25 cellular contexts compared by ENCODE assay signal in the genomic region with DNA sequence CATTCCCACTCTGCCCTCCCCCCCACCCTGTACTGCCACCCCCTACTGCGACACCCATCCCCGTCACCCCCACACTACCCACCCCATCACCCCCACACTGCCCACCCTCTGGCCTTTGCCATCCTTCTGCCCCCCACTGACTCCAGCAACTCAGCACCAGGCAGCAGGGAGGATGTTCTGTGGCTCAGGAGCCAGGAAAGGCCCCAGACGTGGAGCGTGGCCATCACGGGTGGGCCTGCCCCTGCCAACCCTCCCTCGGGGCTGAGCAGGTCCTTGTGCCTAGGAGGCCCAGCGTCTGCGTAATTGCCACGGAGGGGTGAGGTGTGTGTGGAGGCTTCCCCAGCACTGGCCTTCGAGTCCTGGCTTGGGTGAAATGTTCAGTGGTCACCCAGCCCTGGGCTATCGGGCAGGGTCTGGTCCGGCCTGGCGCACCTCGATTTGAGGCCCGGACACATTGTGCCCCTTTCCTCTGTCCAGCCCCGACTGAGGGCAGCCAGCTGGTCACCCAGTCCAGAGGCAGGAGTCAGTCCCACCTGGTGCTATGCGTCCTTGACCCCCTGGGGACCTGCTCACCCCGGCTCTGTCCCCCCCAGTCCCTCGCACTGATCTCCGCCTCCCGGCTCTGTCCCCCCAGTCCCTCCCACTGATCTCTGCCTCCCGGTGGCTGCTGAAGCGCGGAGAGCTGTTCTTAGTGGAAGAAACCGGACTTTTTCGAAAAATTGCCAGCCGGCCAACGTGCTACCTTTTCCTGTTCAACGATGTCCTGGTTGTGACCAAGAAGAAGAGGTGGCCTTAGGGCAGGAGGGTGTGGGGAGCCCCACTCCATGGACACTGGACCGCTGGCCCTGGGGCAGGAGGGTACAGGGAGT. TPM values are rescaled to one million over a fixed set of nuclear protein-coding genes. Genes with fewer than 3 reads are reported as not detected.
A peak's percentile ranks its signal among the peaks of the same experiment; 100 is the strongest.
DNase-seq lines count a peak whose midpoint lies in the region; ATAC-seq and TF ChIP-seq lines count a peak whose summit lies in the region.
"Had no signal": no experiment of that assay in that cellular context is flagged by ENCODE, and none has a peak within 500 bp of the region (broad histone marks: within the 10 kb centered on the region; RNA-seq: fewer than 3 reads in every experiment).

No MANE protein-coding gene starts in this region.

- no peak overlapping the region for H4K12ac ChIP-seq in trophoblast cell (ENCODE audit: low read depth, low read length)

- H3F3A ChIP-seq in GM23248 (ENCODE audit: insufficient read depth), result no peaks in the 10 kb centered on the region; the same call in 1 of the 2 replicates

- peak; percentile 28 for ATAC-seq in activated CD8-positive, alpha-beta T cell treated with anti-CD3 and anti-CD28 coated beads for 36 hours
- no peak for ATAC-seq in activated CD8-positive, alpha-beta T cell treated with anti-CD3 and anti-CD28 coated beads, Interleukin-2, amount 10 ng/mL, durations not matched to agents 7 days and 5 days
- no peak for ATAC-seq in HG02678 (IDR thresholded peaks at IDR 0.05; ENCODE audit: unreplicated experiment)
- ATAC-seq: GM23338; left lung; natural killer cell treated with Interleukin-12 subunit alpha and Interleukin-12 subunit beta and Interleukin-15 and Interleukin-18, amount 100 ng/mL, for 72 hours; Right ventricle myocardium inferior; stimulated activated naive B cell treated with anti-CD40 and anti-IgM and Interleukin-4, amounts not matched to agents 10 μg/mL and 1 μg/mL and 100 μg/mL, for 72 hours had no signal

- no peak overlapping the region for H3K14ac ChIP-seq in trophoblast cell (ENCODE audit: low read length)

- H3K79me2 ChIP-seq in GM23248 (ENCODE audit: insufficient read depth) (no peaks in the 10 kb centered on the region), trophoblast cell (ENCODE audit: control insufficient read depth, insufficient read depth, low read length, poor library complexity) (no peaks in the 10 kb centered on the region)

- intact Hi-C loops in activated CD8-positive, alpha-beta T cell treated with anti-CD3 and anti-CD28 coated beads for 36 hours (cut with micrococcal nuclease), result no loop called here

- CTCF ChIA-PET in activated CD8-positive, alpha-beta T cell treated with anti-CD3 and anti-CD28 coated beads for 36 hours (lab: Charles Lee), result no interaction called here
- CTCF ChIA-PET in activated CD8-positive, alpha-beta T cell treated with anti-CD3 and anti-CD28 coated beads, Interleukin-2, amount 10 ng/mL, durations not matched to agents 7 days and 5 days (lab: Charles Lee), result no interaction called here

- H3K4me3 ChIP-seq in GM23248 (no peak overlapping the region), trophoblast cell (ENCODE audit: low read depth, low read length) (no peak overlapping the region)
- H3K4me3 ChIP-seq: colonic mucosa, GM23338, left lung had no signal

- H3K27me3 ChIP-seq in GM23248 (replicated peaks; ENCODE audit: insufficient read depth) (peaks cover 14% of the 10 kb centered on the region; the same call in 1 of the 2 replicates), trophoblast cell (ENCODE audit: insufficient read depth, low read length) (no peaks in the 10 kb centered on the region)
- H3K27me3 ChIP-seq: colonic mucosa had no signal

- no peaks in the 10 kb centered on the region for H4K20me1 ChIP-seq in GM23248 (ENCODE audit: insufficient read depth)

- H2AFZ ChIP-seq in GM23248 (no peak overlapping the region), trophoblast cell (ENCODE audit: insufficient read depth, low read length, poor library complexity) (no peak overlapping the region)
- H2AFZ ChIP-seq: GM23338 had no signal

- H3K36me3 ChIP-seq in GM23248 (ENCODE audit: low read depth) (no peaks in the 10 kb centered on the region), trophoblast cell (ENCODE audit: control insufficient read depth in 1 of 2, insufficient read depth in 2 of 2, low read length in 2 of 2) (peaks cover 4 to 5% of the 10 kb centered on the region in 2 experiments)
- H3K36me3 ChIP-seq: colonic mucosa, left lung had no signal

- no peak overlapping the region for H4K91ac ChIP-seq in trophoblast cell (ENCODE audit: low read depth, low read length)

- no peak overlapping the region for H3K9ac ChIP-seq in GM23248
- no peak overlapping the region for H3K9ac ChIP-seq in trophoblast cell (ENCODE audit: low read length)

- H3K4me2 ChIP-seq in GM23248 (ENCODE audit: unreplicated experiment) (no peak overlapping the region), trophoblast cell (ENCODE audit: low read length) (no peak overlapping the region)
- H3K4me2 ChIP-seq: GM23338 had no signal

- H3K36me3 Mint-ChIP-seq in activated CD8-positive, alpha-beta T cell treated with anti-CD3 and anti-CD28 coated beads for 36 hours (ENCODE audit: low read depth), result no peaks in the 10 kb centered on the region
- no peaks in the 10 kb centered on the region for H3K36me3 Mint-ChIP-seq in activated CD8-positive, alpha-beta T cell treated with anti-CD3 and anti-CD28 coated beads, Interleukin-2, amount 10 ng/mL, durations not matched to agents 7 days and 5 days (ENCODE audit: low read depth)
- H3K36me3 Mint-ChIP-seq: brain; CD8-positive, alpha-beta memory T cell; natural killer cell treated with Interleukin-12 subunit alpha and Interleukin-12 subunit beta and Interleukin-15 and Interleukin-18, amount 100 ng/mL, for 72 hours; stimulated activated naive B cell treated with anti-CD40 and anti-IgM and Interleukin-4, amounts not matched to agents 10 μg/mL and 1 μg/mL and 100 μg/mL, for 72 hours had no signal

- no peaks in the 10 kb centered on the region for H3K4me1 Mint-ChIP-seq in activated CD8-positive, alpha-beta T cell treated with anti-CD3 and anti-CD28 coated beads for 36 hours (ENCODE audit: low read depth)
- H3K4me1 Mint-ChIP-seq in activated CD8-positive, alpha-beta T cell treated with anti-CD3 and anti-CD28 coated beads, Interleukin-2, amount 10 ng/mL, durations not matched to agents 7 days and 5 days (ENCODE audit: low read depth), result no peaks in the 10 kb centered on the region
- H3K4me1 Mint-ChIP-seq: CD8-positive, alpha-beta memory T cell; GM23338; stimulated activated naive B cell treated with anti-CD40 and anti-IgM and Interleukin-4, amounts not matched to agents 10 μg/mL and 1 μg/mL and 100 μg/mL, for 72 hours had no signal

- peaks cover 9% of the 10 kb centered on the region for H3K4me1 ChIP-seq in GM23248 (ENCODE audit: insufficient read depth)
- H3K4me1 ChIP-seq in trophoblast cell (ENCODE audit: control insufficient read depth in 1 of 2, insufficient read depth in 2 of 2, low read length in 2 of 2), result peaks cover 2 to 3% of the 10 kb centered on the region in 2 experiments
- H3K4me1 ChIP-seq: colonic mucosa, left lung had no signal

- in situ Hi-C loops in GM23248 (cut with MboI), result no loop called here

- no peak overlapping the region for H2BK5ac ChIP-seq in trophoblast cell (ENCODE audit: low read depth, low read length, poor library complexity)

- no peak overlapping the region for H3K4ac ChIP-seq in trophoblast cell (ENCODE audit: low read depth, low read length)

- no peaks in the 10 kb centered on the region for H3K79me1 ChIP-seq in trophoblast cell (ENCODE audit: low read length)

- H3K9me3 ChIP-seq in GM23248 (ENCODE audit: low read depth) (no peaks in the 10 kb centered on the region), trophoblast cell (ENCODE audit: insufficient read depth, low read depth, low read length) (peaks cover 3% of the 10 kb centered on the region)
- H3K9me3 ChIP-seq: colonic mucosa, left lung had no signal

- H3K27ac ChIP-seq in GM23248, result no peak overlapping the region
- H3K27ac ChIP-seq in trophoblast cell (ENCODE audit: low read depth, low read length), result no peak overlapping the region
- H3K27ac ChIP-seq: colonic mucosa, left lung had no signal

- H3K23ac ChIP-seq in trophoblast cell (ENCODE audit: low read length), result no peak overlapping the region

- H3K27me3 Mint-ChIP-seq in activated CD8-positive, alpha-beta T cell treated with anti-CD3 and anti-CD28 coated beads for 36 hours, result no peaks in the 10 kb centered on the region
- no peaks in the 10 kb centered on the region for H3K27me3 Mint-ChIP-seq in activated CD8-positive, alpha-beta T cell treated with anti-CD3 and anti-CD28 coated beads, Interleukin-2, amount 10 ng/mL, durations not matched to agents 7 days and 5 days (ENCODE audit: low read depth)
- H3K27me3 Mint-ChIP-seq: natural killer cell treated with Interleukin-12 subunit alpha and Interleukin-12 subunit beta and Interleukin-15 and Interleukin-18, amount 100 ng/mL, for 72 hours; progenitor cell of endocrine pancreas had no signal

- H3K27ac Mint-ChIP-seq in activated CD8-positive, alpha-beta T cell treated with anti-CD3 and anti-CD28 coated beads for 36 hours, result no peak overlapping the region
- no peak overlapping the region for H3K27ac Mint-ChIP-seq in activated CD8-positive, alpha-beta T cell treated with anti-CD3 and anti-CD28 coated beads, Interleukin-2, amount 10 ng/mL, durations not matched to agents 7 days and 5 days
- H3K27ac Mint-ChIP-seq: brain; GM23338; mesothelial cell of epicardium; natural killer cell treated with Interleukin-12 subunit alpha and Interleukin-12 subunit beta and Interleukin-15 and Interleukin-18, amount 100 ng/mL, for 72 hours; progenitor cell of endocrine pancreas; stimulated activated naive B cell treated with anti-CD40 and anti-IgM and Interleukin-4, amounts not matched to agents 10 μg/mL and 1 μg/mL and 100 μg/mL, for 72 hours had no signal

- H3K9me2 ChIP-seq in GM23248 (ENCODE audit: insufficient read depth), result no peaks in the 10 kb centered on the region

- H3K9me3 Mint-ChIP-seq in activated CD8-positive, alpha-beta T cell treated with anti-CD3 and anti-CD28 coated beads for 36 hours, result no peaks in the 10 kb centered on the region
- no peaks in the 10 kb centered on the region for H3K9me3 Mint-ChIP-seq in activated CD8-positive, alpha-beta T cell treated with anti-CD3 and anti-CD28 coated beads, Interleukin-2, amount 10 ng/mL, durations not matched to agents 7 days and 5 days (ENCODE audit: insufficient read depth)
- H3K9me3 Mint-ChIP-seq: brain; CD8-positive, alpha-beta memory T cell; GM23338; mesothelial cell of epicardium; natural killer cell treated with Interleukin-12 subunit alpha and Interleukin-12 subunit beta and Interleukin-15 and Interleukin-18, amount 100 ng/mL, for 72 hours; stimulated activated naive B cell treated with anti-CD40 and anti-IgM and Interleukin-4, amounts not matched to agents 10 μg/mL and 1 μg/mL and 100 μg/mL, for 72 hours had no signal

- H2BK120ac ChIP-seq in trophoblast cell (ENCODE audit: insufficient read depth, low read length, poor library complexity), result no peak overlapping the region

- no peak overlapping the region for H3K18ac ChIP-seq in trophoblast cell (ENCODE audit: low read length)

- no peak overlapping the region for H4K8ac ChIP-seq in trophoblast cell (ENCODE audit: low read depth, low read length)

- no peak overlapping the region for H2AK5ac ChIP-seq in trophoblast cell (ENCODE audit: low read length)

- no peak overlapping the region for H3K4me3 Mint-ChIP-seq in activated CD8-positive, alpha-beta T cell treated with anti-CD3 and anti-CD28 coated beads for 36 hours
- H3K4me3 Mint-ChIP-seq in activated CD8-positive, alpha-beta T cell treated with anti-CD3 and anti-CD28 coated beads, Interleukin-2, amount 10 ng/mL, durations not matched to agents 7 days and 5 days, result no peak overlapping the region
- H3K4me3 Mint-ChIP-seq: brain; CD8-positive, alpha-beta memory T cell; GM23338; mesothelial cell of epicardium; natural killer cell treated with Interleukin-12 subunit alpha and Interleukin-12 subunit beta and Interleukin-15 and Interleukin-18, amount 100 ng/mL, for 72 hours; stimulated activated naive B cell treated with anti-CD40 and anti-IgM and Interleukin-4, amounts not matched to agents 10 μg/mL and 1 μg/mL and 100 μg/mL, for 72 hours had no signal

- POLR2A ChIA-PET in activated CD8-positive, alpha-beta T cell treated with anti-CD3 and anti-CD28 coated beads for 36 hours (lab: Charles Lee), result no interaction called here
- POLR2A ChIA-PET in activated CD8-positive, alpha-beta T cell treated with anti-CD3 and anti-CD28 coated beads, Interleukin-2, amount 10 ng/mL, durations not matched to agents 7 days and 5 days (lab: Charles Lee), result no interaction called here

- no peak for DNase-seq in activated CD8-positive, alpha-beta T cell treated with anti-CD3 and anti-CD28 coated beads for 36 hours
- no peak for DNase-seq in activated CD8-positive, alpha-beta T cell treated with anti-CD3 and anti-CD28 coated beads, Interleukin-2, amount 10 ng/mL, durations not matched to agents 7 days and 5 days
- DNase-seq in GM23248 (peak; percentile 33), cerebellar cortex (ENCODE audit: low spot score) (peak; percentile 22), trophoblast cell (peak; percentile 63 to 84), NCI-H526 (lab: John Stamatoyannopoulos, UW) (no peak), pons (ENCODE audit: low spot score) (no peak)
- DNase-seq: activated CD4-positive, CD25-positive, alpha-beta regulatory T cell treated with anti-CD3 and anti-CD28 coated beads, Interleukin-2, amount 50 U/mL, for 72 hours; CD8-positive, alpha-beta memory T cell; colonic mucosa; head of caudate nucleus; Kasumi-1; left lung; NCI-H1092; NCI-H2029 treated with DMSO at 0.1 percent for 48 hours; NCI-H510A treated with DMSO at 0.1 percent for 48 hours; stimulated activated naive B cell treated with anti-CD40 and anti-IgM and Interleukin-4, amounts not matched to agents 10 μg/mL and 1 μg/mL and 100 μg/mL, for 72 hours; SW 1271 had no signal

- H2BK12ac ChIP-seq in trophoblast cell (ENCODE audit: low read length), result no peak overlapping the region

- TF ChIP-seq CTCF in activated CD8-positive, alpha-beta T cell treated with anti-CD3 and anti-CD28 coated beads for 36 hours (IDR thresholded peaks at IDR 0.05), result no peak

- WGBS in GM23248 (ENCODE audit: low coverage in 1 of 2, low lambda C conversion rate in 2 of 2, missing lambda C conversion rate in 2 of 2), 2 experiments, result 29 to 32% methylated on average over 25 to 29 of the region's 30 CpGs
- no CpG with 5 or more reads among the region's 30 CpGs for WGBS in trophoblast cell (ENCODE audit: extremely low coverage, insufficient coverage, insufficient read length)

RNA-seq across cellular contexts. Expression of a gene that starts 23.0 kb away (rescaled TPM):
- total RNA-seq in activated CD8-positive, alpha-beta T cell treated with anti-CD3 and anti-CD28 coated beads for 36 hours, result not detected
- total RNA-seq in activated CD8-positive, alpha-beta T cell treated with anti-CD3 and anti-CD28 coated beads, Interleukin-2, amount 10 ng/mL, durations not matched to agents 7 days and 5 days, result not detected
- not detected in 2 replicates for total RNA-seq in GM23248 (2014; rRNA removed; shearing (Covaris generic))
- not detected in 2 replicates for polyA plus RNA-seq in GM23248 (2016; fragmentation: Nextera tagmentation; extraction: Ambion mirVana)
- polyA plus RNA-seq in trophoblast cell (2013), result 6.2 and 6.3 TPM in 2 replicates
- total RNA-seq: CD8-positive, alpha-beta memory T cell; natural killer cell treated with Interleukin-12 subunit alpha and Interleukin-12 subunit beta and Interleukin-15 and Interleukin-18, amount 100 ng/mL, for 72 hours had no signal

Comparison
In these comparisons a context has a peak if more than half of its experiments do, and no peak if none do; other contexts are left out.
1. DNase-seq: peak in GM23248 (single experiment), cerebellar cortex (single experiment) and trophoblast cell (2 of 2); none in activated CD8-positive, alpha-beta T cell treated with anti-CD3 and anti-CD28 coated beads for 36 hours (single experiment), activated CD8-positive, alpha-beta T cell treated with anti-CD3 and anti-CD28 coated beads, Interleukin-2, amount 10 ng/mL, durations not matched to agents 7 days and 5 days (single experiment), NCI-H526 (0 of 2) and pons (single experiment).